ENCODE assay signal across 15 cellular contexts in genomic region chr1:180251526-180252305, GRCh38. TPM values are rescaled to one million over a fixed set of nuclear protein-coding genes. Genes with fewer than 3 reads are reported as not detected.
DNase-seq lines count a peak whose midpoint lies in the region; ATAC-seq and TF ChIP-seq lines count a peak whose summit lies in the region.
"Had no signal": no experiment of that assay in that cellular context is flagged by ENCODE, and none has a peak within 500 bp of the region (broad histone marks: within the 10 kb centered on the region; RNA-seq: fewer than 3 reads in every experiment).

No MANE protein-coding gene starts in this region.

- H3K4me3 Mint-ChIP-seq in GM23338 (no peak overlapping the region), endothelial cell (ENCODE audit: unreplicated experiment) (peak overlapping the region; percentile 14)
- H3K4me3 Mint-ChIP-seq: CD8-positive, alpha-beta T cell; HFFc6 had no signal

- H3K9ac ChIP-seq in Karpas-422 (ENCODE audit: low read length), result no peak overlapping the region
- H3K9ac ChIP-seq: GM23248 had no signal

- H3K27ac ChIP-seq in GM23338 (ENCODE audit: low read depth), result no peak overlapping the region; the same call in 1 of the 2 replicates
- H3K27ac ChIP-seq in Karpas-422 (ENCODE audit: low read length), result no peak overlapping the region
- H3K27ac ChIP-seq in sigmoid colon, result no peak overlapping the region
- H3K27ac ChIP-seq in uterus, result no peak overlapping the region
- H3K27ac ChIP-seq: A549, GM23248, SJCRH30 had no signal

- peaks cover 10% of the 10 kb centered on the region for H3K27me3 Mint-ChIP-seq in GM23338 (ENCODE audit: insufficient read depth, low read depth, poor library complexity)
- H3K27me3 Mint-ChIP-seq in endothelial cell (ENCODE audit: unreplicated experiment), result peaks cover 15% of the 10 kb centered on the region

- intact Hi-C loops in sigmoid colon (cut with DNase I), result loop anchor here (5.0 kb wide), 1 partner anchor 231 kb away; no protein-coding TSS in a partner anchor
- intact Hi-C loops in uterus (cut with DNase I; ENCODE audit: low total_unique reads), result no loop called here

- 87 to 90% methylated on average over 9 of the region's 9 CpGs for whole genome bisulfite sequencing in sigmoid colon, 2 donors

- no peak for TF ChIP-seq EP300 in sigmoid colon (IDR thresholded peaks at IDR 0.05)

- H3K4me2 ChIP-seq in GM23338 (no peak overlapping the region), Karpas-422 (ENCODE audit: low read depth, low read length, poor library complexity, severe bottlenecking) (no peak overlapping the region)
- H3K4me2 ChIP-seq: A549 had no signal

- H3K4me3 ChIP-seq in GM23338 (no peak overlapping the region), Karpas-422 (ENCODE audit: low read length) (no peak overlapping the region), sigmoid colon (no peak overlapping the region), uterus (no peak overlapping the region)
- H3K4me3 ChIP-seq: A549, GM23248, HAP-1, SJCRH30 had no signal

- ATAC-seq in GM23338, result no peak

- H3K4me1 Mint-ChIP-seq in GM23338 (peaks cover 53% of the 10 kb centered on the region), endothelial cell (ENCODE audit: unreplicated experiment) (peaks cover 55% of the 10 kb centered on the region)

- TF ChIP-seq POLR2A in sigmoid colon (IDR thresholded peaks at IDR 0.05) (no peak), uterus (IDR thresholded peaks at IDR 0.05) (no peak)

- H3K9me2 ChIP-seq in GM23338 (ENCODE audit: insufficient read depth) (no peaks in the 10 kb centered on the region), Karpas-422 (replicated peaks; ENCODE audit: insufficient read depth, low read length) (no peaks in the 10 kb centered on the region)

- H3K4me1 ChIP-seq in GM23338 (ENCODE audit: insufficient read depth) (peaks cover 21% of the 10 kb centered on the region), Karpas-422 (ENCODE audit: low read length) (peaks cover 9% of the 10 kb centered on the region), sigmoid colon (no peaks in the 10 kb centered on the region), uterus (no peaks in the 10 kb centered on the region)
- H3K4me1 ChIP-seq: Caco-2, HAP-1 had no signal

- no peaks in the 10 kb centered on the region for H3K9me3 Mint-ChIP-seq in GM23338
- no peaks in the 10 kb centered on the region for H3K9me3 Mint-ChIP-seq in endothelial cell (ENCODE audit: unreplicated experiment)
- H3K9me3 Mint-ChIP-seq: CD8-positive, alpha-beta T cell; HFFc6 had no signal

- no peaks in the 10 kb centered on the region for H3F3A ChIP-seq in GM23338 (replicated peaks; ENCODE audit: low read depth)

- H3K27ac Mint-ChIP-seq in GM23338 (no peak overlapping the region), endothelial cell (ENCODE audit: unreplicated experiment) (peak overlapping the region; percentile 70)
- H3K27ac Mint-ChIP-seq: CD8-positive, alpha-beta T cell; HFFc6 had no signal

- H3K36me3 Mint-ChIP-seq in GM23338 (ENCODE audit: low read depth) (no peaks in the 10 kb centered on the region; the same call in 2 of the 3 replicates), endothelial cell (ENCODE audit: low read depth, unreplicated experiment) (peaks cover 11% of the 10 kb centered on the region)
- H3K36me3 Mint-ChIP-seq: CD8-positive, alpha-beta T cell had no signal

- H3K36me3 ChIP-seq in GM23338 (ENCODE audit: insufficient read depth) (no peaks in the 10 kb centered on the region), Karpas-422 (ENCODE audit: insufficient read depth, low read length) (no peaks in the 10 kb centered on the region), sigmoid colon (no peaks in the 10 kb centered on the region), uterus (no peaks in the 10 kb centered on the region)
- H3K36me3 ChIP-seq: HAP-1, SJCRH30 had no signal

- H3K9me3 ChIP-seq in Karpas-422 (ENCODE audit: low read length) (no peaks in the 10 kb centered on the region), sigmoid colon (no peaks in the 10 kb centered on the region), uterus (no peaks in the 10 kb centered on the region)
- H3K9me3 ChIP-seq: A549, Caco-2, HAP-1, SJCRH30 had no signal

- DNase-seq in GM23338 (ENCODE audit: low spot score) (no peak), Karpas-422 (no peak), endothelial cell (ENCODE audit: low spot score) (no peak), sigmoid colon (peak; percentile 28), nucleus accumbens (lab: John Stamatoyannopoulos, UW) (no peak), uterus (no peak), CD1c-positive myeloid dendritic cell (ENCODE audit: extremely low spot score) (no peak)
- DNase-seq: KG1 had no signal

- no peaks in the 10 kb centered on the region for H3K79me2 ChIP-seq in GM23338 (replicated peaks; ENCODE audit: insufficient read depth)
- no peaks in the 10 kb centered on the region for H3K79me2 ChIP-seq in Karpas-422 (ENCODE audit: low read length)

- H4K20me1 ChIP-seq in GM23338 (replicated peaks; ENCODE audit: insufficient read depth) (0 out of 2 replicates have a peak, but pooled peaks cover 3% of the 10 kb centered on the region), Karpas-422 (ENCODE audit: insufficient read depth, low read depth, low read length) (no peaks in the 10 kb centered on the region)

- TF ChIP-seq CTCF in GM23338 (conservative IDR thresholded peaks at IDR 0.05; ENCODE audit: low read depth in 2 of 2), result no peak
- no peak for TF ChIP-seq CTCF in endothelial cell (IDR thresholded peaks at IDR 0.05; ENCODE audit: unreplicated experiment)
- no peak for TF ChIP-seq CTCF in sigmoid colon (IDR thresholded peaks at IDR 0.05)
- TF ChIP-seq CTCF in uterus (IDR thresholded peaks at IDR 0.05), result no peak

- H3K27me3 ChIP-seq in GM23338 (ENCODE audit: insufficient read depth) (no peaks in the 10 kb centered on the region), Karpas-422 (ENCODE audit: low read length) (no peaks in the 10 kb centered on the region), sigmoid colon (peaks cover 18 to 56% (median 35%) of the 10 kb centered on the region in 3 donors), uterus (no peaks in the 10 kb centered on the region)
- H3K27me3 ChIP-seq: SJCRH30 had no signal

- 0 out of 2 replicates have a peak overlapping the region, but pooled peaks have one; percentile 23 for H2AFZ ChIP-seq in GM23338
- H2AFZ ChIP-seq in Karpas-422 (ENCODE audit: low read length), result 0 out of 2 replicates have a peak overlapping the region, but pooled peaks have one; percentile 2
- H2AFZ ChIP-seq: GM23248 had no signal

TF ChIP-seq in GM23338, 12 proteins besides CTCF, POLR2A, EP300 and RAD21:
- TF ChIP-seq JUNB (IDR thresholded peaks at IDR 0.05; ENCODE audit: unreplicated experiment) (no peak), ZNF331 (CRISPR knock-in tag; IDR thresholded peaks at IDR 0.05; ENCODE audit: low read depth) (no peak), STAT1 (IDR thresholded peaks at IDR 0.05; ENCODE audit: unreplicated experiment) (no peak), ETS1 (IDR thresholded peaks at IDR 0.05) (no peak), ZNF114 (CRISPR knock-in tag; IDR thresholded peaks at IDR 0.05) (no peak), REST (IDR thresholded peaks at IDR 0.05; ENCODE audit: unreplicated experiment) (no peak), EZH2 (IDR thresholded peaks at IDR 0.05; ENCODE audit: low read depth, unreplicated experiment) (no peak), NANOG (IDR thresholded peaks at IDR 0.05; ENCODE audit: borderline replicate concordance) (no peak)

RNA-seq across cellular contexts. Expression of gene LHX4, which starts 21.7 kb away (rescaled TPM):
- 2.5 and 2.9 TPM in 2 replicates for total RNA-seq in GM23338 (2014; rRNA removed; shearing (Covaris generic))
- polyA plus RNA-seq in GM23338 (2016; fragmentation: Nextera tagmentation; extraction: Ambion mirVana) (1.2 and 1.4 TPM in 2 replicates), sigmoid colon (under 1 TPM; 0.44 to 0.92 (median 0.60) TPM)
- total RNA-seq in Karpas-422 (2014; rRNA removed; shearing (Covaris generic); ENCODE audit: low replicate concordance), result not detected in 2 replicates
- total RNA-seq in endothelial cell (ENCODE audit: unreplicated experiment) (1.5 TPM), sigmoid colon (not detected), uterus (not detected)
- total RNA-seq: GM23248 had no signal
